In genomic region chr17:7916383-7916677, GRCh38 we compare ENCODE assay signal across 8 cellular contexts. TPM values are rescaled to one million over a fixed set of nuclear protein-coding genes. Genes with fewer than 3 reads are reported as not detected.
DNase-seq lines count a peak whose midpoint lies in the region; ATAC-seq, FAIRE-seq and TF ChIP-seq lines count a peak whose summit lies in the region.

No MANE protein-coding gene starts in this region.

- POLR2A ChIA-PET in HEK293T (lab: Yijun Ruan, JAX): interaction anchor here (0.7 to 6.0 kb wide), 20 partner anchors 9 to 99 kb away, joined by 3 to 69 read pairs (median 4); partner anchors contain the start of genes CNTROB, KDM6B, NAA38 and TRAPPC1

- H3K27me3 ChIP-seq in OCI-LY3 (ENCODE audit: low read depth, low read length): no peaks in the 10 kb centered on the region

- in situ Hi-C loops in G401 (cut with HindIII; ENCODE audit: low sequenced_read_pairs): no loop called here

- no peak for FAIRE-seq in D721Med (lab: Jason Lieb, UNC)

- DNase-seq in epithelial cell of esophagus (ENCODE audit: low read depth) (no peak), progenitor cell of endocrine pancreas (ENCODE audit: low spot score, unreplicated experiment) (no peak), D721Med (ENCODE audit: insufficient read length, low spot score) (no peak), HEK293T (ENCODE audit: extremely low spot score) (no peak), NCI-H524 (lab: John Stamatoyannopoulos, UW) (no peak), G401 (ENCODE audit: low spot score) (no peak)

- TF ChIP-seq CTCF in OCI-LY3 (IDR thresholded peaks at IDR 0.05; ENCODE audit: low read depth, low read length) (no peak), epithelial cell of esophagus (IDR thresholded peaks at IDR 0.05; ENCODE audit: insufficient read depth, low read depth, low read length, missing control alignments) (no peak), progenitor cell of endocrine pancreas (IDR thresholded peaks at IDR 0.05; ENCODE audit: unreplicated experiment) (no peak), D721Med (IDR thresholded peaks at IDR 0.05; ENCODE audit: insufficient read depth, missing control alignments) (no peak)

- peak; percentile 12 for ATAC-seq in GM19324 (IDR thresholded peaks at IDR 0.05; ENCODE audit: low FRiP score, unreplicated experiment)

- H3K4me3 Mint-ChIP-seq in progenitor cell of endocrine pancreas (ENCODE audit: low read depth): peak overlapping the region; percentile 59

- peak overlapping the region; percentile 69 for H3K4me2 ChIP-seq in OCI-LY3 (ENCODE audit: low read length)

- no peaks in the 10 kb centered on the region for H4K20me1 ChIP-seq in OCI-LY3 (ENCODE audit: insufficient read depth, low read length)

- CTCF ChIA-PET in HEK293T (lab: Yijun Ruan, JAX): interaction anchor here (1.1 to 2.8 kb wide), 3 partner anchors 74 to 141 kb away, joined by 3 to 14 read pairs (median 7); no protein-coding TSS in a partner anchor

- H3K4me3 ChIP-seq in OCI-LY3 (ENCODE audit: low read length) (peak overlapping the region; percentile 97), epithelial cell of esophagus (ENCODE audit: low read length) (peak overlapping the region; percentile 55)

- H3K36me3 Mint-ChIP-seq in progenitor cell of endocrine pancreas (ENCODE audit: insufficient read depth): peaks cover 1% of the 10 kb centered on the region

- no peak overlapping the region for H3K27ac ChIP-seq in OCI-LY3 (ENCODE audit: low read length)

- H3K9ac ChIP-seq in OCI-LY3 (ENCODE audit: low read length): no peak overlapping the region

- peaks cover 8% of the 10 kb centered on the region for H3K4me1 Mint-ChIP-seq in progenitor cell of endocrine pancreas (ENCODE audit: low read depth)

- peaks cover 31% of the 10 kb centered on the region for H3K27me3 Mint-ChIP-seq in progenitor cell of endocrine pancreas

- no peak overlapping the region for H2AFZ ChIP-seq in OCI-LY3 (ENCODE audit: low read depth, low read length)

- no peaks in the 10 kb centered on the region for H3K9me3 Mint-ChIP-seq in progenitor cell of endocrine pancreas (ENCODE audit: low read depth)

- peaks cover 2% of the 10 kb centered on the region for H3K36me3 ChIP-seq in OCI-LY3 (replicated peaks; ENCODE audit: low read depth, low read length)

- H3K79me2 ChIP-seq in OCI-LY3 (ENCODE audit: low read length): no peaks in the 10 kb centered on the region

- H3K4me1 ChIP-seq in OCI-LY3 (ENCODE audit: low read length): peaks cover 9% of the 10 kb centered on the region; the same call in 1 of the 2 replicates

- peak overlapping the region; percentile 11 for H3K27ac Mint-ChIP-seq in progenitor cell of endocrine pancreas

- no peaks in the 10 kb centered on the region for H3K9me3 ChIP-seq in OCI-LY3 (ENCODE audit: insufficient read depth, low read length)

TF ChIP-seq in HEK293T, 16 proteins besides CTCF, POLR2A, EP300 and RAD21:
- no peak for TF ChIP-seq PKNOX1 (IDR thresholded peaks at IDR 0.05)

RNA-seq across cellular contexts. Expression of gene RNF227, which starts 0.2 kb away (rescaled TPM):
- total RNA-seq in progenitor cell of endocrine pancreas: 1.8 and 2.3 TPM in 2 replicates
- total RNA-seq in G401 (2014; rRNA removed; shearing (Covaris generic)): 3.5 and 16.7 TPM in 2 replicates

RNA-seq across cellular contexts. Expression of gene KCNAB3, which starts 13.3 kb away (rescaled TPM):
- 6.0 and 6.4 TPM in 2 replicates for total RNA-seq in progenitor cell of endocrine pancreas
- total RNA-seq in G401 (2014; rRNA removed; shearing (Covaris generic)): 0.49 TPM in 1 of 2 replicates, not detected in the other

RNA-seq across cellular contexts. Expression of gene TRAPPC1, which starts 15.4 kb away (rescaled TPM):
- 139 and 141 TPM in 2 replicates for total RNA-seq in progenitor cell of endocrine pancreas
- total RNA-seq in G401 (2014; rRNA removed; shearing (Covaris generic)): 6.1 and 7.8 TPM in 2 replicates

RNA-seq across cellular contexts. Expression of gene CNTROB, which starts 15.7 kb away (rescaled TPM):
- 47.7 and 51.6 TPM in 2 replicates for total RNA-seq in progenitor cell of endocrine pancreas
- total RNA-seq in G401 (2014; rRNA removed; shearing (Covaris generic)): 25.4 and 29.3 TPM in 2 replicates

RNA-seq across cellular contexts. Expression of gene CHD3, which starts 27.7 kb away (rescaled TPM):
- total RNA-seq in progenitor cell of endocrine pancreas: 112 and 119 TPM in 2 replicates
- total RNA-seq in G401 (2014; rRNA removed; shearing (Covaris generic)): 34.1 and 41.5 TPM in 2 replicates

Comparison
In these comparisons a context has a peak if more than half of its experiments do, and no peak if none do; other contexts are left out.
1. RNA of gene TRAPPC1, which starts 15.4 kb away (total RNA-seq): 139 to 141 TPM in progenitor cell of endocrine pancreas; 6.1 to 7.8 TPM in G401; every median in the first group is over 10 times any median in the second.